Comparison of ENCODE assay signal across 19 cellular contexts in the genomic region with DNA sequence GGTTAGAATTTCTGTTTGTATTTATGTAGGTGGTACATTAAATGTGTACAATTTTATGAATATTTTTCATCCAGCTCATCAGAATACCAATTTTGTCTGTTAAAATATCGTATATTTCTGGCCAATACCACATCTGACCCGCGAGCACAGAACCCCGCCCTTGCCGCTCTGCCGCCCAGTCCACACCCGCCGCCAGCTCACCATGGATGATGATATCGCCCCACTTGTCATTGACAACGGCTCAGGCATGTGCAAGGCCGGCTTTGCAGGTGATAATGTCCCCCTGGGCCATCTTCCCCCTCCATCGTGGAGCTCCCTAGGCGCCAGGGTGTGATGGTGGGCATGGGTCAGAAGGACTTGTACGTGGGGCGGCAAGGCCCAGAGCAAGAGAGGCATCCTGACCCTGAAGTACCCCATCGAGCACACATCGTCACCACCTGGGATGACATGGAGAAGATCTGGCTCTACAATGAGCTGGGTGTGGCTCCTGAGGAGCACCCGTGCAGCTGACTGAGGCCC.
DNase-seq lines count a peak whose midpoint lies in the region; ATAC-seq and TF ChIP-seq lines count a peak whose summit lies in the region.
"Had no signal": no experiment of that assay in that cellular context is flagged by ENCODE, and none has a peak within 500 bp of the region (broad histone marks: within the 10 kb centered on the region; RNA-seq: fewer than 3 reads in every experiment).

No MANE protein-coding gene starts in this region.

- H3K9me3 ChIP-seq in H9 (ENCODE audit: control insufficient read depth, low read depth, low read length) (no peaks in the 10 kb centered on the region), neural progenitor cell (ENCODE audit: low read depth) (no peaks in the 10 kb centered on the region), upper lobe of right lung (no peaks in the 10 kb centered on the region)
- H3K9me3 ChIP-seq: BE2C, BLaER1, Caco-2 had no signal

- H3K27ac Mint-ChIP-seq in H9 (no peak overlapping the region), neural progenitor cell (peak overlapping the region; percentile 81)
- H3K27ac Mint-ChIP-seq in stimulated activated effector memory CD8-positive, alpha-beta T cell treated with anti-CD3 and anti-CD28 coated beads, Interleukin-12 subunit alpha, Interleukin-12 subunit beta, amount 100 ng/mL, for 72 hours, result no peak overlapping the region
- H3K27ac Mint-ChIP-seq: CD4-positive, alpha-beta T cell; CD8-positive, alpha-beta T cell had no signal

- no peak overlapping the region for H2AK5ac ChIP-seq in H9 (ENCODE audit: insufficient read length, low read length)

- H3K79me2 ChIP-seq in H9 (ENCODE audit: insufficient read depth, low read length) (no peaks in the 10 kb centered on the region), neural progenitor cell (ENCODE audit: low read depth) (no peaks in the 10 kb centered on the region)

- no peak overlapping the region for H4K5ac ChIP-seq in H9 (ENCODE audit: insufficient read length, low read depth, low read length)

- H3K36me3 ChIP-seq in neural progenitor cell (no peaks in the 10 kb centered on the region), upper lobe of right lung (no peaks in the 10 kb centered on the region)
- H3K36me3 ChIP-seq: BE2C, BLaER1 had no signal

- H4K20me1 ChIP-seq in H9 (ENCODE audit: control insufficient read depth, insufficient read depth, insufficient read length), result no peaks in the 10 kb centered on the region
- no peaks in the 10 kb centered on the region for H4K20me1 ChIP-seq in neural progenitor cell (ENCODE audit: low read depth)
- H4K20me1 ChIP-seq: BLaER1 had no signal

- intact Hi-C loops in upper lobe of right lung (cut with DNase I), result no loop called here

- no peaks in the 10 kb centered on the region for H3K79me1 ChIP-seq in H9 (ENCODE audit: insufficient read depth, low read depth, low read length, poor library complexity, severe bottlenecking)

- H3K23ac ChIP-seq in H9 (ENCODE audit: insufficient read length, low read depth, low read length), result no peak overlapping the region

- no peaks in the 10 kb centered on the region for H3F3A ChIP-seq in neural progenitor cell (ENCODE audit: low read depth)

- no peak overlapping the region for H2BK15ac ChIP-seq in H9 (ENCODE audit: low read depth, low read length)

- H3K4me3 Mint-ChIP-seq in H9, result no peak overlapping the region
- no peak overlapping the region for H3K4me3 Mint-ChIP-seq in neural progenitor cell
- no peak overlapping the region for H3K4me3 Mint-ChIP-seq in stimulated activated effector memory CD8-positive, alpha-beta T cell treated with anti-CD3 and anti-CD28 coated beads, Interleukin-12 subunit alpha, Interleukin-12 subunit beta, amount 100 ng/mL, for 72 hours
- H3K4me3 Mint-ChIP-seq: CD4-positive, alpha-beta T cell; CD8-positive, alpha-beta T cell had no signal

- H4K8ac ChIP-seq in H9 (replicated peaks; ENCODE audit: insufficient read length, low read depth, low read length), result peak overlapping the region; percentile 65

- no peak overlapping the region for H3T11ph ChIP-seq in H9 (ENCODE audit: low read length)

- no peak overlapping the region for H2BK120ac ChIP-seq in H9 (ENCODE audit: low read depth, low read length, poor library complexity, severe bottlenecking)

- no peak overlapping the region for H3K18ac ChIP-seq in H9 (ENCODE audit: insufficient read length, low read depth, low read length)

- H3K4me2 ChIP-seq in H9 (ENCODE audit: insufficient read depth, insufficient read length, low read length) (no peak overlapping the region), neural progenitor cell (no peak overlapping the region)
- H3K4me2 ChIP-seq: BLaER1 had no signal

- no peak overlapping the region for H3K27ac ChIP-seq in H9 (ENCODE audit: insufficient read length, low read depth, low read length)
- no peak overlapping the region for H3K27ac ChIP-seq in neural progenitor cell
- H3K27ac ChIP-seq in upper lobe of right lung, result no peak overlapping the region
- H3K27ac ChIP-seq: BLaER1 had no signal

- DNase-seq in H9 (no peak), neural progenitor cell (ENCODE audit: low spot score) (no peak), upper lobe of right lung (no peak), hepatic stellate cell (ENCODE audit: low spot score) (no peak)
- DNase-seq in stimulated activated effector memory CD8-positive, alpha-beta T cell treated with anti-CD3 and anti-CD28 coated beads, Interleukin-12 subunit alpha, Interleukin-12 subunit beta, amount 100 ng/mL, for 72 hours (ENCODE audit: low spot score in 2 of 2), result no peak
- no peak for DNase-seq in activated naive CD4-positive, alpha-beta T cell (lab: John Stamatoyannopoulos, UW)
- DNase-seq: 8988T; ACHN; BE2C; C1 segment of cervical spinal cord; Caco-2; Calu3; CD4-positive, alpha-beta T cell; CD8-positive, alpha-beta T cell; DMS79 treated with DMSO at 0.1 percent for 48 hours; GF-D8 had no signal

- H3K56ac ChIP-seq in H9 (ENCODE audit: insufficient read length, low read depth, low read length), result no peak overlapping the region

- H3K9ac ChIP-seq in H9 (ENCODE audit: extremely low read depth, insufficient read length, low read length), result no peak overlapping the region
- H3K9ac ChIP-seq in neural progenitor cell, result no peak overlapping the region
- H3K9ac ChIP-seq: BLaER1 had no signal

- no peak overlapping the region for H4K91ac ChIP-seq in H9 (ENCODE audit: insufficient read length, low read depth, low read length)

- H2AFZ ChIP-seq in H9 (ENCODE audit: low read length) (no peak overlapping the region), neural progenitor cell (replicated peaks) (no peak overlapping the region)

- WGBS in H9 (ENCODE audit: extremely low coverage, insufficient read length, low lambda C conversion rate), result no CpG with 5 or more reads among the region's 18 CpGs

- H3K27me3 Mint-ChIP-seq in H9 (ENCODE audit: low read depth), result peaks cover 4% of the 10 kb centered on the region; the same call in 1 of the 2 replicates
- peaks cover 5% of the 10 kb centered on the region for H3K27me3 Mint-ChIP-seq in neural progenitor cell (ENCODE audit: insufficient read depth, low read depth)
- H3K27me3 Mint-ChIP-seq: CD4-positive, alpha-beta T cell had no signal

- peak; percentile 8 for ATAC-seq in stimulated activated effector memory CD8-positive, alpha-beta T cell treated with anti-CD3 and anti-CD28 coated beads, Interleukin-12 subunit alpha, Interleukin-12 subunit beta, amount 100 ng/mL, for 72 hours
- ATAC-seq in upper lobe of right lung, result peak; percentile 9
- ATAC-seq in HG02642 (IDR thresholded peaks at IDR 0.05; ENCODE audit: poor library complexity, unreplicated experiment), result no peak
- ATAC-seq in GM21360 (IDR thresholded peaks at IDR 0.05; ENCODE audit: unreplicated experiment), result no peak
- ATAC-seq: CD8-positive, alpha-beta T cell had no signal

- H2BK5ac ChIP-seq in H9 (ENCODE audit: insufficient read length, low read length), result no peak overlapping the region

- H3K14ac ChIP-seq in H9 (ENCODE audit: insufficient read depth, low read length), result no peak overlapping the region

- H3K4me3 ChIP-seq in neural progenitor cell (no peak overlapping the region), upper lobe of right lung (no peak overlapping the region)
- H3K4me3 ChIP-seq: BLaER1 had no signal

- no peak overlapping the region for H2BK12ac ChIP-seq in H9 (ENCODE audit: insufficient read length, low read depth, low read length)

- H2BK20ac ChIP-seq in H9 (ENCODE audit: low read depth, low read length, poor library complexity, severe bottlenecking), result no peak overlapping the region

- H3K36me3 Mint-ChIP-seq in H9 (ENCODE audit: insufficient read depth in 1 of 3, low read depth in 3 of 3), result peaks cover 0 to 10% (median 2%) of the 10 kb centered on the region in 3 experiments; a peak in 3 of 7 replicates
- no peaks in the 10 kb centered on the region for H3K36me3 Mint-ChIP-seq in neural progenitor cell
- H3K36me3 Mint-ChIP-seq in stimulated activated effector memory CD8-positive, alpha-beta T cell treated with anti-CD3 and anti-CD28 coated beads, Interleukin-12 subunit alpha, Interleukin-12 subunit beta, amount 100 ng/mL, for 72 hours, result no peaks in the 10 kb centered on the region
- H3K36me3 Mint-ChIP-seq: CD8-positive, alpha-beta T cell had no signal

- H3K9me3 Mint-ChIP-seq in H9, result peaks cover 3 to 6% of the 10 kb centered on the region in 2 experiments; a peak in 4 of 5 replicates
- H3K9me3 Mint-ChIP-seq in neural progenitor cell, result peaks cover 13% of the 10 kb centered on the region
- peaks cover 4% of the 10 kb centered on the region for H3K9me3 Mint-ChIP-seq in stimulated activated effector memory CD8-positive, alpha-beta T cell treated with anti-CD3 and anti-CD28 coated beads, Interleukin-12 subunit alpha, Interleukin-12 subunit beta, amount 100 ng/mL, for 72 hours

- H3K27me3 ChIP-seq in H9 (ENCODE audit: insufficient read depth, low read length), result no peaks in the 10 kb centered on the region
- H3K27me3 ChIP-seq in neural progenitor cell, result no peaks in the 10 kb centered on the region
- no peaks in the 10 kb centered on the region for H3K27me3 ChIP-seq in upper lobe of right lung
- H3K27me3 ChIP-seq: BE2C, BLaER1 had no signal

- TF ChIP-seq CTCF in H9 (conservative IDR thresholded peaks at IDR 0.05) (no peak), neural progenitor cell (IDR thresholded peaks at IDR 0.05) (no peak), upper lobe of right lung (IDR thresholded peaks at IDR 0.05) (no peak)

- H3K23me2 ChIP-seq in H9 (ENCODE audit: insufficient read length, low read depth, low read length, poor library complexity, severe bottlenecking), result no peaks in the 10 kb centered on the region

- H3K4ac ChIP-seq in H9 (ENCODE audit: low read depth, low read length), result no peak overlapping the region

- no peaks in the 10 kb centered on the region for H3K4me1 ChIP-seq in H9 (ENCODE audit: insufficient read depth, low read length)
- peaks cover 7% of the 10 kb centered on the region for H3K4me1 ChIP-seq in neural progenitor cell
- no peaks in the 10 kb centered on the region for H3K4me1 ChIP-seq in upper lobe of right lung
- H3K4me1 ChIP-seq: BE2C, BLaER1, Caco-2 had no signal

- H3K4me1 Mint-ChIP-seq in H9 (peaks cover 10 to 11% of the 10 kb centered on the region in 2 experiments), neural progenitor cell (peaks cover 26% of the 10 kb centered on the region)
- H3K4me1 Mint-ChIP-seq in stimulated activated effector memory CD8-positive, alpha-beta T cell treated with anti-CD3 and anti-CD28 coated beads, Interleukin-12 subunit alpha, Interleukin-12 subunit beta, amount 100 ng/mL, for 72 hours, result no peaks in the 10 kb centered on the region

Comparison
In these comparisons a context has a peak if more than half of its experiments do, and no peak if none do; other contexts are left out.
1. ATAC-seq: peak in stimulated activated effector memory CD8-positive, alpha-beta T cell treated with anti-CD3 and anti-CD28 coated beads, Interleukin-12 subunit alpha, Interleukin-12 subunit beta, amount 100 ng/mL, for 72 hours (single experiment) and upper lobe of right lung (single experiment); none in HG02642 (single experiment) and GM21360 (single experiment).